ENCODE assay signal across 8 cellular contexts in the genomic region with DNA sequence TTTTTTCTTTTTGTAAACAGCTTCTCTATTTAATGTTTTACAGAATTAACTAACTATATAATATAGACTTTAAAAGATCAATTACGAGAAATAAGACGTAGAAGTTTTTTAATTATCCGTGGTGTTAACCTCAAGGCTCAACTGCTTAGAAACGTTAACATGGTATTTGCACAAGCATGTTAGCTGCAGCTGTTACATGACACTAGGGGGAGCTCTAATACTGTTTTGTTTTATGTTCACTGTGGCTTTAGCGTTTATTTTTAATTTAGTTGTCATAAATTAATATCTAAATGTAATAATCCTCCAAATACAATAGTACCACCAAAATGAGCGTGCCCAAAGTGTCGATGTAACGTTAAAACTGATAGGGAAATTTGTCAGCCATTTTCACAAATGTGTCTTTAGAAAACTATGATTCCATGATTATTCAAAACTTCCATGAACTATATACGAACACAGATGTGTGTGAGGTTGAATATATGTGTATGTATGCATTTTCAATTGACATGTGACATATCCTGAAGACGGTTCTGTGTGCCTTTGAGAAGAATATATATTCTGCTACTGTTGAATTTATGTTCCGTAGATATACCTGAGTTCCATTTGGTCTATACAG.
DNase-seq lines count a peak whose midpoint lies in the region; ATAC-seq and TF ChIP-seq lines count a peak whose summit lies in the region.

No MANE protein-coding gene starts in this region.

- intact Hi-C loops in natural killer cell (cut with micrococcal nuclease), result no loop called here

- no peaks in the 10 kb centered on the region for H3K4me1 Mint-ChIP-seq in natural killer cell
- H3K4me1 Mint-ChIP-seq in natural killer cell treated with Interleukin-12 subunit alpha and Interleukin-12 subunit beta and Interleukin-15 and Interleukin-18, amount 100 ng/mL, for 72 hours (ENCODE audit: low read depth in 2 of 2), result no peaks in the 10 kb centered on the region
- H3K4me1 Mint-ChIP-seq in nephron progenitor cell, result peaks cover 26% of the 10 kb centered on the region

- H3K27me3 Mint-ChIP-seq in natural killer cell (ENCODE audit: low read depth in 2 of 2) (no peaks in the 10 kb centered on the region), nephron progenitor cell (ENCODE audit: low read depth, poor library complexity) (peaks cover 8% of the 10 kb centered on the region)
- no peaks in the 10 kb centered on the region for H3K27me3 Mint-ChIP-seq in natural killer cell treated with Interleukin-12 subunit alpha and Interleukin-12 subunit beta and Interleukin-15 and Interleukin-18, amount 100 ng/mL, for 72 hours

- H3K4me3 Mint-ChIP-seq in natural killer cell (no peak overlapping the region), nephron progenitor cell (no peak overlapping the region)
- H3K4me3 Mint-ChIP-seq in natural killer cell treated with Interleukin-12 subunit alpha and Interleukin-12 subunit beta and Interleukin-15 and Interleukin-18, amount 100 ng/mL, for 72 hours, result no peak overlapping the region

- ATAC-seq in natural killer cell (no peak), HG03103 (IDR thresholded peaks at IDR 0.05; ENCODE audit: low read depth, unreplicated experiment) (peak; percentile 87), GM21717 (IDR thresholded peaks at IDR 0.05; ENCODE audit: unreplicated experiment) (no peak)
- ATAC-seq in natural killer cell treated with Interleukin-12 subunit alpha and Interleukin-12 subunit beta and Interleukin-15 and Interleukin-18, amount 100 ng/mL, for 72 hours, result no peak

- H3K27ac Mint-ChIP-seq in natural killer cell (no peak overlapping the region), nephron progenitor cell (no peak overlapping the region)
- no peak overlapping the region for H3K27ac Mint-ChIP-seq in natural killer cell treated with Interleukin-12 subunit alpha and Interleukin-12 subunit beta and Interleukin-15 and Interleukin-18, amount 100 ng/mL, for 72 hours

- TF ChIP-seq CTCF in natural killer cell (IDR thresholded peaks at IDR 0.05) (peak; percentile 38), nephron progenitor cell (IDR thresholded peaks at IDR 0.05) (peak; percentile 88)

- no peak for DNase-seq in natural killer cell
- DNase-seq in natural killer cell treated with Interleukin-12 subunit alpha and Interleukin-12 subunit beta and Interleukin-15 and Interleukin-18, amount 100 ng/mL, for 72 hours (ENCODE audit: low spot score), result no peak
- DNase-seq in NCI-H82 treated with DMSO at 0.1 percent for 48 hours (lab: John Stamatoyannopoulos, UW; ENCODE audit: unreplicated experiment), result peak; percentile 36
- DNase-seq in dedifferentiated amniotic fluid mesenchymal stem cell (ENCODE audit: extremely low spot score), result peak; percentile 29
- DNase-seq in nephron progenitor cell, result peak; percentile 6
- DNase-seq in islet precursor cell, result no peak

- peaks cover 5 to 10% of the 10 kb centered on the region in 2 donors for H3K9me3 Mint-ChIP-seq in natural killer cell
- H3K9me3 Mint-ChIP-seq in natural killer cell treated with Interleukin-12 subunit alpha and Interleukin-12 subunit beta and Interleukin-15 and Interleukin-18, amount 100 ng/mL, for 72 hours, result peaks cover 8% of the 10 kb centered on the region
- H3K9me3 Mint-ChIP-seq in nephron progenitor cell, result peaks cover 3% of the 10 kb centered on the region

- no peaks in the 10 kb centered on the region for H3K36me3 Mint-ChIP-seq in natural killer cell
- no peaks in the 10 kb centered on the region for H3K36me3 Mint-ChIP-seq in natural killer cell treated with Interleukin-12 subunit alpha and Interleukin-12 subunit beta and Interleukin-15 and Interleukin-18, amount 100 ng/mL, for 72 hours
- H3K36me3 Mint-ChIP-seq in nephron progenitor cell (ENCODE audit: low read depth), result peaks cover 3% of the 10 kb centered on the region

Comparison
In these comparisons a context has a peak if more than half of its experiments do, and no peak if none do; other contexts are left out.
1. DNase-seq: peak in NCI-H82 treated with DMSO at 0.1 percent for 48 hours (single experiment), dedifferentiated amniotic fluid mesenchymal stem cell (single experiment) and nephron progenitor cell (single experiment); none in natural killer cell (single experiment), natural killer cell treated with Interleukin-12 subunit alpha and Interleukin-12 subunit beta and Interleukin-15 and Interleukin-18, amount 100 ng/mL, for 72 hours (single experiment) and islet precursor cell (single experiment).